ENCODE assay signal across 1 cellular context in genomic region chr9:4662989-4663792, GRCh38.
TF ChIP-seq lines count a peak whose summit lies in the region.

No MANE protein-coding gene starts in this region.

TF ChIP-seq in endothelial cell of umbilical vein, 7 proteins besides CTCF, POLR2A, EP300 and RAD21:
- TF ChIP-seq MYC (IDR thresholded peaks at IDR 0.05; ENCODE audit: low read depth, low read length) (no peak), EZH2 (IDR thresholded peaks at IDR 0.05; ENCODE audit: borderline replicate concordance, low read depth, low read length, severe bottlenecking) (no peak), POLR2AphosphoS5 (IDR thresholded peaks at IDR 0.05; ENCODE audit: insufficient read depth, low read depth, low read length) (no peak)
- TF ChIP-seq, protein P1, sequence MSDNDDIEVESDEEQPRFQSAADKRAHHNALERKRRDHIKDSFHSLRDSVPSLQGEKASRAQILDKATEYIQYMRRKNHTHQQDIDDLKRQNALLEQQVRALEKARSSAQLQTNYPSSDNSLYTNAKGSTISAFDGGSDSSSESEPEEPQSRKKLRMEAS (IDR thresholded peaks at IDR 0.05; ENCODE audit: insufficient read depth, insufficient read length), result no peak
